2 cellular contexts compared by ENCODE assay signal in the genomic region with DNA sequence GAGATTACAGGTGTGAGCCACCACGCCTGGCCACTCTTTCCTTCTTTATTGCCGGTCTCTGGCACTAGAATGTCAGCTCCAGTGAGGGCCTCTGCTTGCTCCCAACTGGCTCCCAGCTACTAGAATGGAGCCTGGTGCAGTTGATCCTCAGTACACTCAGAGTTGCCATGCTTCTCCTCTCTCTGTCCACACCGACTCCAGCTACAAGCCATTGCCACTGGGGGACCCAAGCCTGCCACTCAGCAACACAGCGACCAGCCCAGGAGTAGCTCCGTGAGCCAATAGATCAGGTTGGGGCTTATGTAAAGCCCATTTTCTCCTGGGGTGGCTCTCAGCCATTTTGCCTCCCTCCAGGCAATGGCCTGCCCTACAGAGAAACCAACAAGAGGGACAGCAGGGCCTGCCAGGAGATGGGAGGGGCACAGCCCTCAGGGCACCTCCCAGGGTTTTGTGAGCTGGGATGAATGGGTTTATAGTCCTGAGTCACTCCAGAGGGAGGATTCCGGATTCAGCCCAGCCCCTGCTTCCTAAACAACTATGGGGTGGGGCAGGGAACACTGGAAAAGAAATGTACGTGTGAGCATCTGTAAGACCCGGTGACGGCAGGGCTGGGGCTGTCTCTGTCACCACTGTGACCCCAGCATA.
A peak's percentile ranks its signal among the peaks of the same experiment; 100 is the strongest.
TF ChIP-seq lines count a peak whose summit lies in the region.

No MANE protein-coding gene starts in this region.

TF ChIP-seq in HCT116, 20 proteins besides CTCF, POLR2A, EP300 and RAD21:
- TF ChIP-seq YY1 (IDR thresholded peaks at IDR 0.05; ENCODE audit: extremely low read depth, insufficient replicate concordance, low read depth, low read length) = peak; percentile 62
- TF ChIP-seq, protein P1, sequence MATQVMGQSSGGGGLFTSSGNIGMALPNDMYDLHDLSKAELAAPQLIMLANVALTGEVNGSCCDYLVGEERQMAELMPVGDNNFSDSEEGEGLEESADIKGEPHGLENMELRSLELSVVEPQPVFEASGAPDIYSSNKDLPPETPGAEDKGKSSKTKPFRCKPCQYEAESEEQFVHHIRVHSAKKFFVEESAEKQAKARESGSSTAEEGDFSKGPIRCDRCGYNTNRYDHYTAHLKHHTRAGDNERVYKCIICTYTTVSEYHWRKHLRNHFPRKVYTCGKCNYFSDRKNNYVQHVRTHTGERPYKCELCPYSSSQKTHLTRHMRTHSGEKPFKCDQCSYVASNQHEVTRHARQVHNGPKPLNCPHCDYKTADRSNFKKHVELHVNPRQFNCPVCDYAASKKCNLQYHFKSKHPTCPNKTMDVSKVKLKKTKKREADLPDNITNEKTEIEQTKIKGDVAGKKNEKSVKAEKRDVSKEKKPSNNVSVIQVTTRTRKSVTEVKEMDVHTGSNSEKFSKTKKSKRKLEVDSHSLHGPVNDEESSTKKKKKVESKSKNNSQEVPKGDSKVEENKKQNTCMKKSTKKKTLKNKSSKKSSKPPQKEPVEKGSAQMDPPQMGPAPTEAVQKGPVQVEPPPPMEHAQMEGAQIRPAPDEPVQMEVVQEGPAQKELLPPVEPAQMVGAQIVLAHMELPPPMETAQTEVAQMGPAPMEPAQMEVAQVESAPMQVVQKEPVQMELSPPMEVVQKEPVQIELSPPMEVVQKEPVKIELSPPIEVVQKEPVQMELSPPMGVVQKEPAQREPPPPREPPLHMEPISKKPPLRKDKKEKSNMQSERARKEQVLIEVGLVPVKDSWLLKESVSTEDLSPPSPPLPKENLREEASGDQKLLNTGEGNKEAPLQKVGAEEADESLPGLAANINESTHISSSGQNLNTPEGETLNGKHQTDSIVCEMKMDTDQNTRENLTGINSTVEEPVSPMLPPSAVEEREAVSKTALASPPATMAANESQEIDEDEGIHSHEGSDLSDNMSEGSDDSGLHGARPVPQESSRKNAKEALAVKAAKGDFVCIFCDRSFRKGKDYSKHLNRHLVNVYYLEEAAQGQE (IDR thresholded peaks at IDR 0.05; ENCODE audit: low read depth) = no peak
- TF ChIP-seq POLR2AphosphoS5 (IDR thresholded peaks at IDR 0.05; ENCODE audit: low read depth, low read length) = peak; percentile 55
- TF ChIP-seq SP1 (IDR thresholded peaks at IDR 0.05; ENCODE audit: low read depth) = peak; percentile 62

TF ChIP-seq in WTC11, 78 proteins besides CTCF, POLR2A, EP300 and RAD21:
- TF ChIP-seq RELA (CRISPR knock-in tag; IDR thresholded peaks at IDR 0.05; ENCODE audit: borderline replicate concordance) (no peak), CREM (CRISPR knock-in tag; IDR thresholded peaks at IDR 0.05) (no peak), CREB1 (CRISPR knock-in tag; IDR thresholded peaks at IDR 0.05) (no peak), EMX1 (CRISPR knock-in tag; IDR thresholded peaks at IDR 0.05) (no peak), ELF4 (CRISPR knock-in tag; IDR thresholded peaks at IDR 0.05; ENCODE audit: low read depth) (no peak), JAZF1 (CRISPR knock-in tag; IDR thresholded peaks at IDR 0.05) (no peak), PRRX2 (CRISPR knock-in tag; IDR thresholded peaks at IDR 0.05) (no peak), KAT7 (CRISPR knock-in tag; IDR thresholded peaks at IDR 0.05; ENCODE audit: borderline replicate concordance) (no peak), FOXP1 (CRISPR knock-in tag; IDR thresholded peaks at IDR 0.05; ENCODE audit: borderline replicate concordance) (no peak), JUN (CRISPR knock-in tag; IDR thresholded peaks at IDR 0.05) (no peak), GABPB1 (CRISPR knock-in tag; IDR thresholded peaks at IDR 0.05) (no peak)
- TF ChIP-seq, protein P2, sequence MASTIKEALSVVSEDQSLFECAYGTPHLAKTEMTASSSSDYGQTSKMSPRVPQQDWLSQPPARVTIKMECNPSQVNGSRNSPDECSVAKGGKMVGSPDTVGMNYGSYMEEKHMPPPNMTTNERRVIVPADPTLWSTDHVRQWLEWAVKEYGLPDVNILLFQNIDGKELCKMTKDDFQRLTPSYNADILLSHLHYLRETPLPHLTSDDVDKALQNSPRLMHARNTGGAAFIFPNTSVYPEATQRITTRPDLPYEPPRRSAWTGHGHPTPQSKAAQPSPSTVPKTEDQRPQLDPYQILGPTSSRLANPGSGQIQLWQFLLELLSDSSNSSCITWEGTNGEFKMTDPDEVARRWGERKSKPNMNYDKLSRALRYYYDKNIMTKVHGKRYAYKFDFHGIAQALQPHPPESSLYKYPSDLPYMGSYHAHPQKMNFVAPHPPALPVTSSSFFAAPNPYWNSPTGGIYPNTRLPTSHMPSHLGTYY (CRISPR knock-in tag; IDR thresholded peaks at IDR 0.05) = no peak
- TF ChIP-seq, protein P3, sequence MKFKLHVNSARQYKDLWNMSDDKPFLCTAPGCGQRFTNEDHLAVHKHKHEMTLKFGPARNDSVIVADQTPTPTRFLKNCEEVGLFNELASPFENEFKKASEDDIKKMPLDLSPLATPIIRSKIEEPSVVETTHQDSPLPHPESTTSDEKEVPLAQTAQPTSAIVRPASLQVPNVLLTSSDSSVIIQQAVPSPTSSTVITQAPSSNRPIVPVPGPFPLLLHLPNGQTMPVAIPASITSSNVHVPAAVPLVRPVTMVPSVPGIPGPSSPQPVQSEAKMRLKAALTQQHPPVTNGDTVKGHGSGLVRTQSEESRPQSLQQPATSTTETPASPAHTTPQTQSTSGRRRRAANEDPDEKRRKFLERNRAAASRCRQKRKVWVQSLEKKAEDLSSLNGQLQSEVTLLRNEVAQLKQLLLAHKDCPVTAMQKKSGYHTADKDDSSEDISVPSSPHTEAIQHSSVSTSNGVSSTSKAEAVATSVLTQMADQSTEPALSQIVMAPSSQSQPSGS (CRISPR knock-in tag; IDR thresholded peaks at IDR 0.05; ENCODE audit: borderline replicate concordance, low read depth) = no peak
- TF ChIP-seq, protein P4, sequence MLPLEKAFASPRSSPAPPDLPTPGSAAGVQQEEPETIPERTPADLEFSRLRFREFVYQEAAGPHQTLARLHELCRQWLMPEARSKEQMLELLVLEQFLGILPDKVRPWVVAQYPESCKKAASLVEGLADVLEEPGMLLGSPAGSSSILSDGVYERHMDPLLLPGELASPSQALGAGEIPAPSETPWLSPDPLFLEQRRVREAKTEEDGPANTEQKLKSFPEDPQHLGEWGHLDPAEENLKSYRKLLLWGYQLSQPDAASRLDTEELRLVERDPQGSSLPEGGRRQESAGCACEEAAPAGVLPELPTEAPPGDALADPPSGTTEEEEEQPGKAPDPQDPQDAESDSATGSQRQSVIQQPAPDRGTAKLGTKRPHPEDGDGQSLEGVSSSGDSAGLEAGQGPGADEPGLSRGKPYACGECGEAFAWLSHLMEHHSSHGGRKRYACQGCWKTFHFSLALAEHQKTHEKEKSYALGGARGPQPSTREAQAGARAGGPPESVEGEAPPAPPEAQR (CRISPR knock-in tag; IDR thresholded peaks at IDR 0.05) = no peak
- TF ChIP-seq, protein P5, sequence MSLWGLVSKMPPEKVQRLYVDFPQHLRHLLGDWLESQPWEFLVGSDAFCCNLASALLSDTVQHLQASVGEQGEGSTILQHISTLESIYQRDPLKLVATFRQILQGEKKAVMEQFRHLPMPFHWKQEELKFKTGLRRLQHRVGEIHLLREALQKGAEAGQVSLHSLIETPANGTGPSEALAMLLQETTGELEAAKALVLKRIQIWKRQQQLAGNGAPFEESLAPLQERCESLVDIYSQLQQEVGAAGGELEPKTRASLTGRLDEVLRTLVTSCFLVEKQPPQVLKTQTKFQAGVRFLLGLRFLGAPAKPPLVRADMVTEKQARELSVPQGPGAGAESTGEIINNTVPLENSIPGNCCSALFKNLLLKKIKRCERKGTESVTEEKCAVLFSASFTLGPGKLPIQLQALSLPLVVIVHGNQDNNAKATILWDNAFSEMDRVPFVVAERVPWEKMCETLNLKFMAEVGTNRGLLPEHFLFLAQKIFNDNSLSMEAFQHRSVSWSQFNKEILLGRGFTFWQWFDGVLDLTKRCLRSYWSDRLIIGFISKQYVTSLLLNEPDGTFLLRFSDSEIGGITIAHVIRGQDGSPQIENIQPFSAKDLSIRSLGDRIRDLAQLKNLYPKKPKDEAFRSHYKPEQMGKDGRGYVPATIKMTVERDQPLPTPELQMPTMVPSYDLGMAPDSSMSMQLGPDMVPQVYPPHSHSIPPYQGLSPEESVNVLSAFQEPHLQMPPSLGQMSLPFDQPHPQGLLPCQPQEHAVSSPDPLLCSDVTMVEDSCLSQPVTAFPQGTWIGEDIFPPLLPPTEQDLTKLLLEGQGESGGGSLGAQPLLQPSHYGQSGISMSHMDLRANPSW (CRISPR knock-in tag; conservative IDR thresholded peaks at IDR 0.05; ENCODE audit: low read depth) = no peak
